Comparison of ENCODE assay signal across 19 cellular contexts in genomic region chr7:142499641-142500040, GRCh38.
DNase-seq lines count a peak whose midpoint lies in the region; ATAC-seq and TF ChIP-seq lines count a peak whose summit lies in the region.
"Had no signal": no experiment of that assay in that cellular context is flagged by ENCODE, and none has a peak within 500 bp of the region (broad histone marks: within the 10 kb centered on the region; RNA-seq: fewer than 3 reads in every experiment).

No MANE protein-coding gene starts in this region.

- ATAC-seq in activated CD8-positive, alpha-beta T cell treated with anti-CD3 and anti-CD28 coated beads for 36 hours: peak; percentile 34
- peak; percentile 18 for ATAC-seq in upper lobe of right lung
- ATAC-seq: left ventricle myocardium superior, Right ventricle myocardium inferior had no signal

- no peaks in the 10 kb centered on the region for H3K4me1 ChIP-seq in mesenchymal stem cell (ENCODE audit: control insufficient read depth, insufficient read depth, low read depth, low read length)
- H3K4me1 ChIP-seq in upper lobe of right lung: no peaks in the 10 kb centered on the region

- WGBS in mesenchymal stem cell: 63% methylated on average over 3 of the region's 4 CpGs

- H3K27me3 ChIP-seq in mesenchymal stem cell (ENCODE audit: control insufficient read depth in 1 of 2, insufficient read depth in 1 of 2, low read length in 2 of 2): peaks cover 33 to 77% of the 10 kb centered on the region in 2 experiments
- H3K27me3 ChIP-seq in upper lobe of right lung: no peaks in the 10 kb centered on the region
- H3K27me3 ChIP-seq: brain microvascular endothelial cell, testis had no signal

- no peaks in the 10 kb centered on the region for H3K36me3 ChIP-seq in mesenchymal stem cell (ENCODE audit: control insufficient read depth in 1 of 2, insufficient read depth in 2 of 2, low read depth in 1 of 2, low read length in 2 of 2)
- no peaks in the 10 kb centered on the region for H3K36me3 ChIP-seq in upper lobe of right lung
- H3K36me3 ChIP-seq: brain microvascular endothelial cell had no signal

- H4K91ac ChIP-seq in mesenchymal stem cell (ENCODE audit: low read length): no peak overlapping the region

- no peaks in the 10 kb centered on the region for H3K27me3 Mint-ChIP-seq in activated naive CD4-positive, alpha-beta T cell treated with anti-CD3 and anti-CD28 coated beads, Interleukin-2, amount 50 U/mL, for 24 hours
- no peaks in the 10 kb centered on the region for H3K27me3 Mint-ChIP-seq in activated CD8-positive, alpha-beta T cell treated with anti-CD3 and anti-CD28 coated beads for 36 hours

- no peaks in the 10 kb centered on the region for H3K9me3 ChIP-seq in mesenchymal stem cell (ENCODE audit: control insufficient read depth, low read length)
- H3K9me3 ChIP-seq in upper lobe of right lung: no peaks in the 10 kb centered on the region
- H3K9me3 ChIP-seq: testis had no signal

- H3K27ac Mint-ChIP-seq in activated naive CD4-positive, alpha-beta T cell treated with anti-CD3 and anti-CD28 coated beads, Interleukin-2, amount 50 U/mL, for 24 hours: peak overlapping the region; percentile 97
- H3K27ac Mint-ChIP-seq in activated CD8-positive, alpha-beta T cell treated with anti-CD3 and anti-CD28 coated beads for 36 hours: peak overlapping the region; percentile 85
- H3K27ac Mint-ChIP-seq: immature natural killer cell had no signal

- POLR2A ChIA-PET in activated CD8-positive, alpha-beta T cell treated with anti-CD3 and anti-CD28 coated beads for 36 hours (lab: Charles Lee): no interaction called here

- no peak overlapping the region for H2BK12ac ChIP-seq in mesenchymal stem cell (ENCODE audit: low read length in 2 of 2)

- peak overlapping the region; percentile 29 for H4K8ac ChIP-seq in mesenchymal stem cell (ENCODE audit: low read length)

- no peak overlapping the region for H2BK5ac ChIP-seq in mesenchymal stem cell (ENCODE audit: low read depth, low read length, poor library complexity, severe bottlenecking)

- H3K14ac ChIP-seq in mesenchymal stem cell (ENCODE audit: low read length in 2 of 2): no peak overlapping the region

- H3K36me3 Mint-ChIP-seq in activated naive CD4-positive, alpha-beta T cell treated with anti-CD3 and anti-CD28 coated beads, Interleukin-2, amount 50 U/mL, for 24 hours: no peaks in the 10 kb centered on the region
- no peaks in the 10 kb centered on the region for H3K36me3 Mint-ChIP-seq in activated CD8-positive, alpha-beta T cell treated with anti-CD3 and anti-CD28 coated beads for 36 hours (ENCODE audit: low read depth)
- H3K36me3 Mint-ChIP-seq: immature natural killer cell had no signal

- H3K18ac ChIP-seq in mesenchymal stem cell (ENCODE audit: low read depth in 1 of 2, low read length in 2 of 2): no peak overlapping the region

- H3K4me3 ChIP-seq in mesenchymal stem cell (ENCODE audit: insufficient read depth in 1 of 2, low read depth in 1 of 2, low read length in 2 of 2) (no peak overlapping the region), upper lobe of right lung (no peak overlapping the region)
- H3K4me3 ChIP-seq: testis had no signal

- H3K27ac ChIP-seq in mesenchymal stem cell (ENCODE audit: low read length, poor library complexity, severe bottlenecking): no peak overlapping the region
- H3K27ac ChIP-seq in upper lobe of right lung: no peak overlapping the region
- H3K27ac ChIP-seq: brain microvascular endothelial cell, KMS-11, testis, VCaP had no signal

- no peak overlapping the region for H3K9ac ChIP-seq in mesenchymal stem cell (ENCODE audit: low read length)
- H3K9ac ChIP-seq: KMS-11 had no signal

- no peak overlapping the region for H3K23ac ChIP-seq in mesenchymal stem cell (ENCODE audit: low read length in 2 of 2)

- no peak overlapping the region for H2AK5ac ChIP-seq in mesenchymal stem cell (ENCODE audit: low read length, severe bottlenecking)

- no peak overlapping the region for H2BK15ac ChIP-seq in mesenchymal stem cell (ENCODE audit: low read depth, poor library complexity, severe bottlenecking)

- intact Hi-C loops in activated CD8-positive, alpha-beta T cell treated with anti-CD3 and anti-CD28 coated beads for 36 hours (cut with micrococcal nuclease): no loop called here
- intact Hi-C loops in upper lobe of right lung (cut with DNase I): no loop called here

- H3K4me2 ChIP-seq in mesenchymal stem cell (ENCODE audit: low read length, poor library complexity, severe bottlenecking): no peak overlapping the region
- H3K4me2 ChIP-seq: KMS-11 had no signal

- DNase-seq in activated naive CD4-positive, alpha-beta T cell treated with Interleukin-2 at 50 U/mL for 16 hours: no peak
- no peak for DNase-seq in activated CD8-positive, alpha-beta T cell treated with anti-CD3 and anti-CD28 coated beads for 36 hours
- DNase-seq in mesenchymal stem cell: no peak
- DNase-seq in upper lobe of right lung: no peak
- DNase-seq in SKM-1 treated with dmso at 0.1 percent for 144 hours (lab: John Stamatoyannopoulos, UW; ENCODE audit: unreplicated experiment): no peak
- no peak for DNase-seq in SHP77 treated with DMSO at 0.1 percent for 48 hours (lab: John Stamatoyannopoulos, UW)
- no peak for DNase-seq in stimulated activated CD4-positive, alpha-beta T cell treated with anti-CD3 and anti-CD28 coated beads, Interleukin-15, amount 100 ng/mL, for 24 hours
- DNase-seq: brain microvascular endothelial cell, immature natural killer cell, left ventricle myocardium superior, NCI-H1092 treated with DMSO at 0.1 percent for 48 hours, NCI-H2107, NCI-H524, nucleus accumbens, testis had no signal

- no peaks in the 10 kb centered on the region for H3K9me3 Mint-ChIP-seq in activated naive CD4-positive, alpha-beta T cell treated with anti-CD3 and anti-CD28 coated beads, Interleukin-2, amount 50 U/mL, for 24 hours
- no peaks in the 10 kb centered on the region for H3K9me3 Mint-ChIP-seq in activated CD8-positive, alpha-beta T cell treated with anti-CD3 and anti-CD28 coated beads for 36 hours
- H3K9me3 Mint-ChIP-seq: immature natural killer cell had no signal

- H2AFZ ChIP-seq in mesenchymal stem cell (ENCODE audit: low read depth, low read length): no peak overlapping the region

- no peak for TF ChIP-seq CTCF in activated CD8-positive, alpha-beta T cell treated with anti-CD3 and anti-CD28 coated beads for 36 hours (IDR thresholded peaks at IDR 0.05)
- TF ChIP-seq CTCF in upper lobe of right lung (IDR thresholded peaks at IDR 0.05): no peak

- H3K4ac ChIP-seq in mesenchymal stem cell (ENCODE audit: low read depth in 1 of 2, low read length in 2 of 2): no peak overlapping the region

- H3K4me1 Mint-ChIP-seq in activated naive CD4-positive, alpha-beta T cell treated with anti-CD3 and anti-CD28 coated beads, Interleukin-2, amount 50 U/mL, for 24 hours: peaks cover 66% of the 10 kb centered on the region
- H3K4me1 Mint-ChIP-seq in activated CD8-positive, alpha-beta T cell treated with anti-CD3 and anti-CD28 coated beads for 36 hours (ENCODE audit: low read depth): peaks cover 33% of the 10 kb centered on the region

- CTCF ChIA-PET in activated CD8-positive, alpha-beta T cell treated with anti-CD3 and anti-CD28 coated beads for 36 hours (lab: Charles Lee): interaction anchor here (0.8 to 9.4 kb wide), 7 partner anchors 9 to 58 kb away, joined by 3 to 94 read pairs (median 4); no protein-coding TSS in a partner anchor

- H3K4me3 Mint-ChIP-seq in activated naive CD4-positive, alpha-beta T cell treated with anti-CD3 and anti-CD28 coated beads, Interleukin-2, amount 50 U/mL, for 24 hours: peak overlapping the region; percentile 43
- peak overlapping the region; percentile 43 for H3K4me3 Mint-ChIP-seq in activated CD8-positive, alpha-beta T cell treated with anti-CD3 and anti-CD28 coated beads for 36 hours
- H3K4me3 Mint-ChIP-seq: immature natural killer cell had no signal

- no peaks in the 10 kb centered on the region for H3K79me1 ChIP-seq in mesenchymal stem cell (replicated peaks; ENCODE audit: low read length, poor library complexity, severe bottlenecking)

- no peak overlapping the region for H2BK120ac ChIP-seq in mesenchymal stem cell (ENCODE audit: low read depth, low read length)
